In the genomic region with DNA sequence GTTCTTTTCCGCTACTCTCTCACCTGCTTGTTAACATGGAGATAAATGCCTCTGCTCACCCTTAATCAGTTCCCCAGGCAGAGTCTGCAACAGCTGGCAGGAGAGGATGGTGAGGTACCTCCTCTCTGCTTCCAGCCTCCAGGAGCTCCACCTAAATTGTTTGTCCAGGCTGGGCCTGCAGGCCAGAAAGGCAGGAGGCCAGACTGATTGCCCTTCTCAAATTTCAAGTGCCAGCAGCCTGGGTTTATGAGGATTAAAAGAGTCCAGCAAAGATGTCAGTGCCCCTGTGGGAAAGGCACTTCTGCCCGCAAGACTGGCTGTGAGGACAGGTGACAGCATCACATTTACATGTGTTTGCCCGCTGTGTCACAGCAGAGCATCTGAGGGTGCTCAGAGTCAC, we compare ENCODE assay signal across 10 cellular contexts. TPM values are rescaled to one million over a fixed set of nuclear protein-coding genes. Genes with fewer than 3 reads are reported as not detected.
DNase-seq lines count a peak whose midpoint lies in the region; ATAC-seq and TF ChIP-seq lines count a peak whose summit lies in the region.
"Had no signal": no experiment of that assay in that cellular context is flagged by ENCODE, and none has a peak within 500 bp of the region (broad histone marks: within the 10 kb centered on the region; RNA-seq: fewer than 3 reads in every experiment).

No MANE protein-coding gene starts in this region.

- no peak overlapping the region for H3K4me3 Mint-ChIP-seq in T-cell
- H3K4me3 Mint-ChIP-seq in activated naive CD4-positive, alpha-beta T cell treated with anti-CD3 and anti-CD28 coated beads for 36 hours: no peak overlapping the region
- H3K4me3 Mint-ChIP-seq: activated T-cell treated with anti-CD3 and anti-CD28 coated beads, Interleukin-2, amount 50 U/mL, for 72 hours; IgD-negative memory B cell had no signal

- H3K9me3 Mint-ChIP-seq in T-cell: no peaks in the 10 kb centered on the region
- H3K9me3 Mint-ChIP-seq in activated naive CD4-positive, alpha-beta T cell treated with anti-CD3 and anti-CD28 coated beads for 36 hours: no peaks in the 10 kb centered on the region
- H3K9me3 Mint-ChIP-seq: activated T-cell treated with anti-CD3 and anti-CD28 coated beads, Interleukin-2, amount 50 U/mL, for 72 hours; IgD-negative memory B cell had no signal

- no peak overlapping the region for H3K4me3 ChIP-seq in mucosa of descending colon

- POLR2A ChIA-PET in T-cell (lab: Charles Lee): no interaction called here

- no peaks in the 10 kb centered on the region for H3K27me3 Mint-ChIP-seq in T-cell
- H3K27me3 Mint-ChIP-seq in activated naive CD4-positive, alpha-beta T cell treated with anti-CD3 and anti-CD28 coated beads for 36 hours (ENCODE audit: low read depth): no peaks in the 10 kb centered on the region
- H3K27me3 Mint-ChIP-seq: IgD-negative memory B cell had no signal

- ATAC-seq in mucosa of descending colon: peak; percentile 46
- no peak for ATAC-seq in T-cell (replicated peaks in 1 of 4)
- ATAC-seq in HG03520 (IDR thresholded peaks at IDR 0.05; ENCODE audit: unreplicated experiment): no peak
- ATAC-seq: activated T-cell treated with anti-CD3 and anti-CD28 coated beads, Interleukin-2, amount 50 U/mL, for 72 hours had no signal

- peaks cover 43 to 60% (median 59%) of the 10 kb centered on the region in 3 donors for H3K4me1 Mint-ChIP-seq in T-cell
- H3K4me1 Mint-ChIP-seq in activated naive CD4-positive, alpha-beta T cell treated with anti-CD3 and anti-CD28 coated beads for 36 hours (ENCODE audit: low read depth): peaks cover 24% of the 10 kb centered on the region

- peak; percentile 86 for DNase-seq in DMS79 (lab: John Stamatoyannopoulos, UW)
- peak; percentile 88 for DNase-seq in NCI-H146 treated with DMSO at 0.1 percent for 48 hours (lab: John Stamatoyannopoulos, UW; ENCODE audit: unreplicated experiment)
- peak; percentile 36 for DNase-seq in RPMI7951 (ENCODE audit: low read depth)
- no peak for DNase-seq in mucosa of descending colon
- DNase-seq in T-cell: no peak
- no peak for DNase-seq in activated naive CD4-positive, alpha-beta T cell treated with anti-CD3 and anti-CD28 coated beads for 36 hours
- DNase-seq in stimulated activated CD4-positive, alpha-beta T cell treated with anti-CD3 and anti-CD28 coated beads, Interleukin-2, amount 100 ng/mL, for 48 hours: no peak
- DNase-seq: activated T-cell treated with anti-CD3 and anti-CD28 coated beads, Interleukin-2, amount 50 U/mL, for 72 hours had no signal

- CTCF ChIA-PET in T-cell (lab: Charles Lee): no interaction called here
- CTCF ChIA-PET in activated naive CD4-positive, alpha-beta T cell treated with anti-CD3 and anti-CD28 coated beads for 36 hours (lab: Charles Lee): no interaction called here

- H3K36me3 Mint-ChIP-seq in T-cell: peaks cover 4% of the 10 kb centered on the region
- H3K36me3 Mint-ChIP-seq in activated naive CD4-positive, alpha-beta T cell treated with anti-CD3 and anti-CD28 coated beads for 36 hours (ENCODE audit: low read depth): no peaks in the 10 kb centered on the region

- no peak for TF ChIP-seq CTCF in mucosa of descending colon (IDR thresholded peaks at IDR 0.05)

- H3K27ac Mint-ChIP-seq in T-cell: peak overlapping the region in 1 of 2 donors; percentile 34
- no peak overlapping the region for H3K27ac Mint-ChIP-seq in activated naive CD4-positive, alpha-beta T cell treated with anti-CD3 and anti-CD28 coated beads for 36 hours
- H3K27ac Mint-ChIP-seq: activated T-cell treated with anti-CD3 and anti-CD28 coated beads, Interleukin-2, amount 50 U/mL, for 72 hours had no signal

- H3K9me3 ChIP-seq in mucosa of descending colon: no peaks in the 10 kb centered on the region

- no peaks in the 10 kb centered on the region for H3K36me3 ChIP-seq in mucosa of descending colon (ENCODE audit: low read depth)

- H3K4me1 ChIP-seq in mucosa of descending colon (ENCODE audit: low read depth): peaks cover 14% of the 10 kb centered on the region

- intact Hi-C loops in mucosa of descending colon (cut with DNase I, micrococcal nuclease): no loop called here
- intact Hi-C loops in activated naive CD4-positive, alpha-beta T cell treated with anti-CD3 and anti-CD28 coated beads for 36 hours (cut with micrococcal nuclease): no loop called here

RNA-seq across cellular contexts. Expression of a gene that starts 19.8 kb away (rescaled TPM):
- total RNA-seq in RPMI7951 (2014; rRNA removed; shearing (Covaris generic)): 1.3 TPM in 2 replicates
- total RNA-seq in mucosa of descending colon (10 to 100 TPM; 25.8 to 56.1 (median 45.0) TPM), T-cell (10 to 100 TPM in 4 of 5 donors, 1 to 10 TPM in 1; 9.1 to 12.4 (median 10.8) TPM)
- total RNA-seq in activated naive CD4-positive, alpha-beta T cell treated with anti-CD3 and anti-CD28 coated beads for 36 hours: 1 to 10 TPM; 8.1 to 8.2 TPM

RNA-seq across cellular contexts. Expression of a gene that starts 53.6 kb away (rescaled TPM):
- 11.1 and 15.1 TPM in 2 replicates for total RNA-seq in RPMI7951 (2014; rRNA removed; shearing (Covaris generic))
- total RNA-seq in mucosa of descending colon (10 to 100 TPM; 44.9 to 67.2 (median 55.6) TPM), T-cell (10 to 100 TPM; 75.7 to 98.9 (median 85.3) TPM)
- total RNA-seq in activated naive CD4-positive, alpha-beta T cell treated with anti-CD3 and anti-CD28 coated beads for 36 hours: 10 to 100 TPM; 49.6 to 55.0 TPM

Comparison
In these comparisons a context has a peak if more than half of its experiments do, and no peak if none do; other contexts are left out.
1. DNase-seq: peak in DMS79 (single experiment), NCI-H146 treated with DMSO at 0.1 percent for 48 hours (single experiment) and RPMI7951 (single experiment); none in mucosa of descending colon (0 of 3), T-cell (0 of 34), activated naive CD4-positive, alpha-beta T cell treated with anti-CD3 and anti-CD28 coated beads for 36 hours (single experiment) and stimulated activated CD4-positive, alpha-beta T cell treated with anti-CD3 and anti-CD28 coated beads, Interleukin-2, amount 100 ng/mL, for 48 hours (0 of 2).